ENCODE assay signal across 8 cellular contexts in genomic region chr19:9323919-9324583, GRCh38. TPM values are rescaled to one million over a fixed set of nuclear protein-coding genes. Genes with fewer than 3 reads are reported as not detected.
DNase-seq lines count a peak whose midpoint lies in the region; ATAC-seq and TF ChIP-seq lines count a peak whose summit lies in the region.

Gene ZNF559, plus strand, starts transcription at chr19:9324179. Its CDS starts 14,371 bp downstream, at chr19:9338550.

- CTCF ChIA-PET in RWPE1 (lab: Yijun Ruan, JAX): interaction anchor here (0.5 kb wide), 1 partner anchor 241 kb away, joined by 3 read pairs; no protein-coding TSS in a partner anchor

- peaks cover 44% of the 10 kb centered on the region for H3K79me2 ChIP-seq in neural cell (replicated peaks; ENCODE audit: insufficient read depth, low read length)

- H3K4me3 ChIP-seq in fibroblast of the aortic adventitia (ENCODE audit: low read depth, low read length): peak within 1 kb of the TSS; percentile 86
- H3K4me3 ChIP-seq in neural cell (ENCODE audit: low read length): peak within 1 kb of the TSS; percentile 86

- peak within 1 kb of the TSS; percentile 95 to 96 for H3K4me3 Mint-ChIP-seq in stimulated activated naive CD8-positive, alpha-beta T cell treated with anti-CD3 and anti-CD28 coated beads, Interleukin-15, amount 100 ng/mL, for 72 hours

- peaks cover 24% of the 10 kb centered on the region for H3K4me1 Mint-ChIP-seq in stimulated activated naive CD8-positive, alpha-beta T cell treated with anti-CD3 and anti-CD28 coated beads, Interleukin-15, amount 100 ng/mL, for 72 hours

- peak; percentile 98 for ATAC-seq in stimulated activated naive CD8-positive, alpha-beta T cell treated with anti-CD3 and anti-CD28 coated beads, Interleukin-15, amount 100 ng/mL, for 72 hours

- no peaks in the 10 kb centered on the region for H4K20me1 ChIP-seq in neural cell (ENCODE audit: insufficient read depth)

- H3K36me3 ChIP-seq in ES-I3 (ENCODE audit: insufficient read depth, low read length): peaks cover 2% of the 10 kb centered on the region; the same call in 1 of the 2 replicates
- H3K36me3 ChIP-seq in neural cell (ENCODE audit: insufficient read depth, low read length): no peaks in the 10 kb centered on the region

- peaks cover 32 to 42% of the 10 kb centered on the region in 2 donors for H3K9me3 Mint-ChIP-seq in stimulated activated naive CD8-positive, alpha-beta T cell treated with anti-CD3 and anti-CD28 coated beads, Interleukin-15, amount 100 ng/mL, for 72 hours

- peak; percentile 27; the same call in 1 of the 2 replicates for TF ChIP-seq CTCF in RWPE1 (conservative IDR thresholded peaks at IDR 0.05; ENCODE audit: low read depth)
- peak; percentile 51 for TF ChIP-seq CTCF in fibroblast of the aortic adventitia (IDR thresholded peaks at IDR 0.05; ENCODE audit: insufficient read depth, low read length)
- peak; percentile 85 for TF ChIP-seq CTCF in neural cell (IDR thresholded peaks at IDR 0.05; ENCODE audit: poor library complexity, severe bottlenecking)

- no peaks in the 10 kb centered on the region for H3K27me3 ChIP-seq in neural cell (ENCODE audit: insufficient read depth, low read depth, low read length)

- peaks cover 3% of the 10 kb centered on the region for H3F3A ChIP-seq in neural cell (ENCODE audit: insufficient read depth, low read length, poor library complexity, severe bottlenecking)

- peak; percentile 46 for TF ChIP-seq RAD21 in neural cell (conservative IDR thresholded peaks at IDR 0.05)

- TF ChIP-seq EP300 in neural cell (conservative IDR thresholded peaks at IDR 0.05; ENCODE audit: poor library complexity, severe bottlenecking): peak; percentile 31

- H3K9me3 ChIP-seq in ES-I3 (ENCODE audit: control insufficient read depth, insufficient read depth, low read length): no peaks in the 10 kb centered on the region; the same call in none of the 2 replicates
- peaks cover 12% of the 10 kb centered on the region for H3K9me3 ChIP-seq in neural cell (ENCODE audit: low read length)

- H2AFZ ChIP-seq in neural cell (ENCODE audit: low read depth, low read length): peak within 1 kb of the TSS; percentile 59

- peak within 1 kb of the TSS; percentile 94 for H3K9ac ChIP-seq in ES-I3 (ENCODE audit: low read depth, low read length)
- H3K9ac ChIP-seq in neural cell (ENCODE audit: low read length): peak within 1 kb of the TSS; percentile 89

- H3K4me1 ChIP-seq in ES-I3 (ENCODE audit: insufficient read depth, low read length): no peaks in the 10 kb centered on the region

- H3K9me2 ChIP-seq in neural cell (ENCODE audit: insufficient read depth, low read length): no peaks in the 10 kb centered on the region

- peak within 1 kb of the TSS; percentile 73 for H3K4me2 ChIP-seq in neural cell (ENCODE audit: low read length)

- POLR2A ChIA-PET in RWPE1 (lab: Yijun Ruan, JAX; ENCODE audit: low non-redundant PET): no interaction called here

- peak; percentile 95 for DNase-seq in H4 (ENCODE audit: low spot score)
- DNase-seq in LoVo (ENCODE audit: low spot score): peak; percentile 89
- peak; percentile 97 for DNase-seq in RWPE1 (ENCODE audit: low spot score)
- DNase-seq in activated T-helper 9 cell treated with anti-CD3 and anti-CD28 coated beads, Interleukin-2, amount 50 U/mL, for 16 hours (ENCODE audit: low read depth): peak; percentile 95
- peak; percentile 95 for DNase-seq in fibroblast of the aortic adventitia (ENCODE audit: low read depth)
- peak; percentile 96 to 98 for DNase-seq in stimulated activated naive CD8-positive, alpha-beta T cell treated with anti-CD3 and anti-CD28 coated beads, Interleukin-15, amount 100 ng/mL, for 72 hours

- no peaks in the 10 kb centered on the region for H3K27me3 Mint-ChIP-seq in stimulated activated naive CD8-positive, alpha-beta T cell treated with anti-CD3 and anti-CD28 coated beads, Interleukin-15, amount 100 ng/mL, for 72 hours

- peak within 1 kb of the TSS; percentile 98 for H3K27ac Mint-ChIP-seq in stimulated activated naive CD8-positive, alpha-beta T cell treated with anti-CD3 and anti-CD28 coated beads, Interleukin-15, amount 100 ng/mL, for 72 hours

- peak within 1 kb of the TSS; percentile 88 for H3K27ac ChIP-seq in RWPE1
- H3K27ac ChIP-seq in neural cell (ENCODE audit: low read length): peak within 1 kb of the TSS; percentile 90

TF ChIP-seq in neural cell, 6 proteins besides CTCF, POLR2A, EP300 and RAD21:
- TF ChIP-seq SMC3 (conservative IDR thresholded peaks at IDR 0.05; ENCODE audit: poor library complexity): peak; percentile 56
- peak; percentile 55 for TF ChIP-seq REST (IDR thresholded peaks at IDR 0.05; ENCODE audit: borderline replicate concordance)
- no peak for TF ChIP-seq EZH2 (IDR thresholded peaks at IDR 0.05; ENCODE audit: borderline replicate concordance, insufficient read depth, low read length, poor library complexity, severe bottlenecking)
- peak; percentile 90 for TF ChIP-seq POLR2AphosphoS5 (IDR thresholded peaks at IDR 0.05)
- TF ChIP-seq TAF1 (IDR thresholded peaks at IDR 0.05; ENCODE audit: low read depth): peak; percentile 41
- peak; percentile 72 for TF ChIP-seq MXI1 (conservative IDR thresholded peaks at IDR 0.05; ENCODE audit: poor library complexity, severe bottlenecking)

RNA-seq across cellular contexts. Expression of gene ZNF559, which starts in this region (rescaled TPM):
- 6.8 and 15.9 TPM in 2 replicates for total RNA-seq in H4 (2014; rRNA removed; shearing (Covaris generic))
- total RNA-seq in fibroblast of the aortic adventitia (ENCODE audit: low replicate concordance): 18.0 and 113 TPM in 2 replicates
- 50.4 and 57.7 TPM in 2 replicates for polyA plus RNA-seq in neural cell
- 99.0 and 101 TPM in 2 replicates for polyA minus RNA-seq in neural cell

Comparison
In these comparisons a context has a peak if more than half of its experiments do, and no peak if none do; other contexts are left out.
1. Peak in every context shown above with its lines: DNase-seq, ATAC-seq, H3K4me3 ChIP-seq and H3K27ac ChIP-seq.
2. CTCF ChIP-seq: peak in every context shown above with its lines; median percentile 85 in neural cell; 51 in fibroblast of the aortic adventitia; 27 in RWPE1.